ENCODE assay signal across 8 cellular contexts in the genomic region with DNA sequence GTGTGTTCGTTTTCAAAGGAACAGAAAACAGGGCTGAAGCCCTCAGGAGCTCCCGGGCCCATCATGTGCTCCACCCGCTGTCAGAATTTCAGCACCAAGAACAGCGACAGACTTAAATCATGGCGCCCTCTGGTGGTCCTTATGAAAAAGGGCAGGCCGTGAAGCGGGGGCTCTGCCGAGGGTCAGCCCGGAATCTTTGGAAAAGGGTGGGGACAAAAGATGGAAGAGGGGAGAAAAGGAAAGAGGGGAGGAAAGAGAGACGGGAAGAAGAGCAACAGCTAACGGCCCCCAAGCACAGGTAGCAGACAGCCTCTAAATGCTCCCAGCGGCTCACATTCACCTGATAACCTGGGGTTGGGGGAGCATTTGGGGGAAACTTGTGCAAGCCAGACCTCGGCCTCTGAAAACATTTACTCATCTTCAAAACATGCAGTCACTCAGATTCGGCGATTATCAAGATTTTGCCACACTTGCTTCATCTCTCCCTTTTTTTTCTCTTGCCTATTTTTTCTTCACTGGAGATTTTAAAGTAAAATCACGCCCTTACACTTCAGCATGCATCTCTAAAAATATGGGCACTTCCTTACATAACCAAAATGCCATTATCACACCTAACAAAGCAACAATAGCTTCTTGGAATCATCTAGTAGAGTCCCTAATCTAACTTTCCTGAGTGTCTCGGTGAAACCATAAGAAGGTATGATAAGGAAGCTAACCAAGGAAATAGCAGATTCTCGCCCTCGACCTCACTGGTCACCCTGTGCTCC. TPM values are rescaled to one million over a fixed set of nuclear protein-coding genes. Genes with fewer than 3 reads are reported as not detected.
A peak's percentile ranks its signal among the peaks of the same experiment; 100 is the strongest.
DNase-seq lines count a peak whose midpoint lies in the region; ATAC-seq lines count a peak whose summit lies in the region.

No MANE protein-coding gene starts in this region.

- no peak for ATAC-seq in HG02588 (IDR thresholded peaks at IDR 0.05; ENCODE audit: unreplicated experiment)

- peak overlapping the region; percentile 38 for H3K27ac Mint-ChIP-seq in activated naive CD4-positive, alpha-beta T cell treated with anti-CD3 and anti-CD28 coated beads, Interleukin-2, amount 50 U/mL, for 24 hours

- peaks cover 27% of the 10 kb centered on the region for H3K27me3 Mint-ChIP-seq in activated naive CD4-positive, alpha-beta T cell treated with anti-CD3 and anti-CD28 coated beads, Interleukin-2, amount 50 U/mL, for 24 hours

- H3K36me3 Mint-ChIP-seq in activated naive CD4-positive, alpha-beta T cell treated with anti-CD3 and anti-CD28 coated beads, Interleukin-2, amount 50 U/mL, for 24 hours = no peaks in the 10 kb centered on the region

- H3K4me3 Mint-ChIP-seq in activated naive CD4-positive, alpha-beta T cell treated with anti-CD3 and anti-CD28 coated beads, Interleukin-2, amount 50 U/mL, for 24 hours = no peak overlapping the region

- intact Hi-C loops in head of caudate nucleus (cut with DNase I) = loop anchor here (10.0 kb wide), 1 partner anchor 172 kb away; no protein-coding TSS in a partner anchor

- peak; percentile 86 for DNase-seq in GM03348 (ENCODE audit: low spot score)
- peak; percentile 67 for DNase-seq in Jurkat, Clone E6-1 (ENCODE audit: low read depth, low spot score)
- peak; percentile 69 for DNase-seq in RPMI8226
- peak in 41 of 42 donors; percentile 32 to 88 (median 69) for DNase-seq in head of caudate nucleus
- DNase-seq in retina = peak; percentile 80
- DNase-seq in mesenteric fat pad (ENCODE audit: low spot score) = no peak

- no peaks in the 10 kb centered on the region for H3K4me1 Mint-ChIP-seq in activated naive CD4-positive, alpha-beta T cell treated with anti-CD3 and anti-CD28 coated beads, Interleukin-2, amount 50 U/mL, for 24 hours

- H3K4me3 ChIP-seq in Jurkat, Clone E6-1 (ENCODE audit: low read length) = no peak overlapping the region

- H3K9me3 Mint-ChIP-seq in activated naive CD4-positive, alpha-beta T cell treated with anti-CD3 and anti-CD28 coated beads, Interleukin-2, amount 50 U/mL, for 24 hours = no peaks in the 10 kb centered on the region

RNA-seq across cellular contexts. Expression of gene MAN2B2, which starts 28.1 kb away (rescaled TPM):
- 15.0 TPM for polyA plus RNA-seq in Jurkat, Clone E6-1 (2012; ENCODE audit: insufficient read depth, insufficient read length)
- total RNA-seq in mesenteric fat pad = 33.1 TPM
